13 cellular contexts compared by ENCODE assay signal in genomic region chr1:24806588-24806987, GRCh38.
"Had no signal": no experiment of that assay in that cellular context is flagged by ENCODE, and none has a peak within 500 bp of the region (broad histone marks: within the 10 kb centered on the region; RNA-seq: fewer than 3 reads in every experiment).

No MANE protein-coding gene starts in this region.

- H3K4me1 ChIP-seq: neural progenitor cell had no signal

- H3K27ac Mint-ChIP-seq: activated T-helper 2 cell treated with anti-CD3 and anti-CD28 coated beads, Interferon-gamma antibody, Interleukin-2, Interleukin-4, amounts not matched to agents 10 μg/mL and 5 μg/mL and 100 μg/mL, durations not matched to agents 14 hours and 24 hours and 36 hours; neural progenitor cell; stimulated activated effector memory CD8-positive, alpha-beta T cell treated with anti-CD3 and anti-CD28 coated beads, Interleukin-12 subunit alpha, Interleukin-12 subunit beta, amount 100 ng/mL, for 72 hours had no signal

- ATAC-seq: activated CD4-positive, CD25-positive, alpha-beta regulatory T cell treated with anti-CD3 and anti-CD28 coated beads, Interleukin-2, amount 50 U/mL, for 24 hours; body of pancreas; stimulated activated effector memory CD8-positive, alpha-beta T cell treated with anti-CD3 and anti-CD28 coated beads, Interleukin-12 subunit alpha, Interleukin-12 subunit beta, amount 100 ng/mL, for 72 hours had no signal

- H3K79me2 ChIP-seq: parathyroid adenoma had no signal

- H3K4me1 Mint-ChIP-seq: central memory CD8-positive, alpha-beta T cell; stimulated activated effector memory CD8-positive, alpha-beta T cell treated with anti-CD3 and anti-CD28 coated beads, Interleukin-12 subunit alpha, Interleukin-12 subunit beta, amount 100 ng/mL, for 72 hours had no signal

- H3K27me3 Mint-ChIP-seq: central memory CD8-positive, alpha-beta T cell had no signal

- H3K4me2 ChIP-seq: neural progenitor cell had no signal

- H3K9ac ChIP-seq: neural progenitor cell, parathyroid adenoma had no signal

- H3K4me3 ChIP-seq: adrenal gland, body of pancreas, neural progenitor cell had no signal

- H3K27me3 ChIP-seq: adrenal gland, body of pancreas, neural progenitor cell had no signal

- DNase-seq: activated naive CD4-positive, alpha-beta T cell treated with anti-CD3 and anti-CD28 coated beads, Interleukin-2, amount 50 U/mL, for 16 hours; adrenal gland; body of pancreas; cortex of kidney; effector CD8-positive, alpha-beta T cell; retina; small intestine had no signal

- H3K27ac ChIP-seq: neural progenitor cell, parathyroid adenoma had no signal

- H3K36me3 ChIP-seq: adrenal gland had no signal

- H3K36me3 Mint-ChIP-seq: stimulated activated effector memory CD8-positive, alpha-beta T cell treated with anti-CD3 and anti-CD28 coated beads, Interleukin-12 subunit alpha, Interleukin-12 subunit beta, amount 100 ng/mL, for 72 hours had no signal

- H3K9me3 ChIP-seq: adrenal gland, body of pancreas had no signal

- H3K4me3 Mint-ChIP-seq: central memory CD8-positive, alpha-beta T cell; neural progenitor cell; stimulated activated effector memory CD8-positive, alpha-beta T cell treated with anti-CD3 and anti-CD28 coated beads, Interleukin-12 subunit alpha, Interleukin-12 subunit beta, amount 100 ng/mL, for 72 hours had no signal

- H2AFZ ChIP-seq: neural progenitor cell had no signal

- FAIRE-seq: small intestine had no signal

- H3K9me3 Mint-ChIP-seq: activated T-helper 2 cell treated with anti-CD3 and anti-CD28 coated beads, Interferon-gamma antibody, Interleukin-2, Interleukin-4, amounts not matched to agents 10 μg/mL and 5 μg/mL and 100 μg/mL, durations not matched to agents 14 hours and 24 hours and 36 hours; central memory CD8-positive, alpha-beta T cell; neural progenitor cell; stimulated activated effector memory CD8-positive, alpha-beta T cell treated with anti-CD3 and anti-CD28 coated beads, Interleukin-12 subunit alpha, Interleukin-12 subunit beta, amount 100 ng/mL, for 72 hours had no signal
